In genomic region chr11:66580803-66581202, GRCh38 we compare ENCODE assay signal across 1 cellular context.
TF ChIP-seq lines count a peak whose summit lies in the region.

No MANE protein-coding gene starts in this region.

TF ChIP-seq in IMR-90, 13 proteins besides CTCF, POLR2A, EP300 and RAD21:
- no peak for TF ChIP-seq BHLHE40 (IDR thresholded peaks at IDR 0.05; ENCODE audit: low read depth, low read length)
- no peak for TF ChIP-seq CEBPB (IDR thresholded peaks at IDR 0.05; ENCODE audit: low read depth, low read length)
- TF ChIP-seq RFX5 (IDR thresholded peaks at IDR 0.05; ENCODE audit: low read depth, low read length), result no peak
- TF ChIP-seq USF2 (IDR thresholded peaks at IDR 0.05; ENCODE audit: low read depth, low read length), result no peak
- TF ChIP-seq RCOR1 (IDR thresholded peaks at IDR 0.05; ENCODE audit: insufficient replicate concordance, low read length), result no peak
- no peak for TF ChIP-seq MAFK (IDR thresholded peaks at IDR 0.05; ENCODE audit: low read depth, low read length)
- no peak for TF ChIP-seq CHD1 (IDR thresholded peaks at IDR 0.05; ENCODE audit: low read depth, low read length)
- no peak for TF ChIP-seq MXI1 (IDR thresholded peaks at IDR 0.05; ENCODE audit: borderline replicate concordance, low read depth, low read length)
- TF ChIP-seq ELK1 (IDR thresholded peaks at IDR 0.05; ENCODE audit: borderline replicate concordance, low read depth, low read length), result no peak
- no peak for TF ChIP-seq MAZ (IDR thresholded peaks at IDR 0.05; ENCODE audit: borderline replicate concordance, low read depth, low read length)
- TF ChIP-seq SMC3 (IDR thresholded peaks at IDR 0.05; ENCODE audit: low read depth, low read length), result no peak
- no peak for TF ChIP-seq NFE2L2 (IDR thresholded peaks at IDR 0.05; ENCODE audit: low read depth, low read length)
- no peak for TF ChIP-seq FOS (IDR thresholded peaks at IDR 0.05; ENCODE audit: low read depth, low read length)
TF ChIP-seq in IMR-90: peak in this region for 0.
